17 cellular contexts compared by ENCODE assay signal in genomic region chr1:214314178-214314843, GRCh38. TPM values are rescaled to one million over a fixed set of nuclear protein-coding genes. Genes with fewer than 3 reads are reported as not detected.
A peak's percentile ranks its signal among the peaks of the same experiment; 100 is the strongest.
DNase-seq lines count a peak whose midpoint lies in the region; ATAC-seq and TF ChIP-seq lines count a peak whose summit lies in the region.
"Had no signal": no experiment of that assay in that cellular context is flagged by ENCODE, and none has a peak within 500 bp of the region (broad histone marks: within the 10 kb centered on the region; RNA-seq: fewer than 3 reads in every experiment).

No MANE protein-coding gene starts in this region.

- no peaks in the 10 kb centered on the region for H3K27me3 Mint-ChIP-seq in neural crest cell (ENCODE audit: low read depth)
- H3K27me3 Mint-ChIP-seq: IgD-negative memory B cell had no signal

- peaks cover 24% of the 10 kb centered on the region for H3K36me3 Mint-ChIP-seq in neural crest cell (ENCODE audit: low read depth)
- peaks cover 28% of the 10 kb centered on the region for H3K36me3 Mint-ChIP-seq in stimulated activated effector memory CD8-positive, alpha-beta T cell treated with anti-CD3 and anti-CD28 coated beads, Interleukin-12 subunit alpha, Interleukin-12 subunit beta, amount 100 ng/mL, for 72 hours

- peaks cover 65% of the 10 kb centered on the region for H3K4me1 Mint-ChIP-seq in neural crest cell
- peaks cover 30% of the 10 kb centered on the region for H3K4me1 Mint-ChIP-seq in stimulated activated effector memory CD8-positive, alpha-beta T cell treated with anti-CD3 and anti-CD28 coated beads, Interleukin-12 subunit alpha, Interleukin-12 subunit beta, amount 100 ng/mL, for 72 hours

- H3K4me3 Mint-ChIP-seq in neural crest cell, result no peak overlapping the region
- H3K4me3 Mint-ChIP-seq in stimulated activated effector memory CD8-positive, alpha-beta T cell treated with anti-CD3 and anti-CD28 coated beads, Interleukin-12 subunit alpha, Interleukin-12 subunit beta, amount 100 ng/mL, for 72 hours, result no peak overlapping the region
- H3K4me3 Mint-ChIP-seq: IgD-negative memory B cell had no signal

- no peak for TF ChIP-seq CTCF in neural crest cell (conservative IDR thresholded peaks at IDR 0.05)

- no peaks in the 10 kb centered on the region for H3K9me3 Mint-ChIP-seq in neural crest cell
- H3K9me3 Mint-ChIP-seq in stimulated activated effector memory CD8-positive, alpha-beta T cell treated with anti-CD3 and anti-CD28 coated beads, Interleukin-12 subunit alpha, Interleukin-12 subunit beta, amount 100 ng/mL, for 72 hours, result no peaks in the 10 kb centered on the region
- H3K9me3 Mint-ChIP-seq: IgD-negative memory B cell had no signal

- DNase-seq in NCI-H748 (lab: John Stamatoyannopoulos, UW; ENCODE audit: unreplicated experiment) (peak; percentile 7), NCI-H748 treated with DMSO at 0.1 percent for 48 hours (lab: John Stamatoyannopoulos, UW) (no peak), NCI-H146 (lab: John Stamatoyannopoulos, UW) (peak; percentile 67), NCI-H2227 treated with DMSO at 0.1 percent for 48 hours (lab: John Stamatoyannopoulos, UW) (peak; percentile 59), neural crest cell (ENCODE audit: low read depth, low spot score) (no peak), dermis blood vessel endothelial cell (no peak)
- no peak for DNase-seq in stimulated activated effector memory CD8-positive, alpha-beta T cell treated with anti-CD3 and anti-CD28 coated beads, Interleukin-12 subunit alpha, Interleukin-12 subunit beta, amount 100 ng/mL, for 72 hours (ENCODE audit: low spot score in 2 of 2)
- DNase-seq: Calu3, DMS153, DND-41, MM.1S, NCI-H1694 treated with DMSO at 0.1 percent for 48 hours, NCI-H2081 treated with DMSO at 0.1 percent for 48 hours, NCI-H510A treated with DMSO at 0.1 percent for 48 hours, NCI-H774, SK-N-SH had no signal

- no peak for ATAC-seq in stimulated activated effector memory CD8-positive, alpha-beta T cell treated with anti-CD3 and anti-CD28 coated beads, Interleukin-12 subunit alpha, Interleukin-12 subunit beta, amount 100 ng/mL, for 72 hours

- peak overlapping the region; percentile 68 for H3K27ac Mint-ChIP-seq in neural crest cell (ENCODE audit: unreplicated experiment)
- no peak overlapping the region for H3K27ac Mint-ChIP-seq in stimulated activated effector memory CD8-positive, alpha-beta T cell treated with anti-CD3 and anti-CD28 coated beads, Interleukin-12 subunit alpha, Interleukin-12 subunit beta, amount 100 ng/mL, for 72 hours
- H3K27ac Mint-ChIP-seq: IgD-negative memory B cell had no signal

RNA-seq across cellular contexts. Expression of gene SMYD2, which starts 33.4 kb away (rescaled TPM):
- 59.3 and 62.9 TPM in 2 replicates for total RNA-seq in neural crest cell
- total RNA-seq in dermis blood vessel endothelial cell, result 160 and 174 TPM in 2 replicates

Comparison
In these comparisons a context has a peak if more than half of its experiments do, and no peak if none do; other contexts are left out.
1. DNase-seq: peak in NCI-H748 (single experiment), NCI-H146 (single experiment) and NCI-H2227 treated with DMSO at 0.1 percent for 48 hours (single experiment); none in NCI-H748 treated with DMSO at 0.1 percent for 48 hours (single experiment), neural crest cell (single experiment), stimulated activated effector memory CD8-positive, alpha-beta T cell treated with anti-CD3 and anti-CD28 coated beads, Interleukin-12 subunit alpha, Interleukin-12 subunit beta, amount 100 ng/mL, for 72 hours (0 of 2) and dermis blood vessel endothelial cell (single experiment).